Comparison of ENCODE assay signal across 8 cellular contexts in genomic region chr6:163956571-163957407, GRCh38.
A peak's percentile ranks its signal among the peaks of the same experiment; 100 is the strongest.
DNase-seq lines count a peak whose midpoint lies in the region; ATAC-seq and TF ChIP-seq lines count a peak whose summit lies in the region.

No MANE protein-coding gene starts in this region.

- no peaks in the 10 kb centered on the region for H3K27me3 ChIP-seq in liver (ENCODE audit: control insufficient read depth in 4 of 4, insufficient read depth in 4 of 4, low read length in 3 of 4)

- peak; percentile 43 for DNase-seq in AG09319 (ENCODE audit: extremely low read depth, low read depth)
- DNase-seq in NCI-H345 (lab: John Stamatoyannopoulos, UW) = peak; percentile 60
- peak; percentile 56 for DNase-seq in activated CD4-positive, CD25-positive, alpha-beta regulatory T cell treated with anti-CD3 and anti-CD28 coated beads, Interleukin-2, amount 50 U/mL, for 72 hours
- no peak for DNase-seq in chondrocyte (ENCODE audit: low spot score)
- peak; percentile 18 for DNase-seq in stimulated activated CD8-positive, alpha-beta memory T cell treated with anti-CD3 and anti-CD28 coated beads, Interleukin-12 subunit alpha, Interleukin-12 subunit beta, amount 100 ng/mL, for 4 hours (ENCODE audit: low read depth)

- no peak overlapping the region for H3K27ac Mint-ChIP-seq in chondrocyte (ENCODE audit: unreplicated experiment)

- no peak overlapping the region for H3K27ac ChIP-seq in liver (ENCODE audit: low read depth in 1 of 2, low read length in 2 of 2)

- no peaks in the 10 kb centered on the region for H3K36me3 Mint-ChIP-seq in chondrocyte (ENCODE audit: low read depth)

- peak; percentile 98 for ATAC-seq in GM18861 (IDR thresholded peaks at IDR 0.05; ENCODE audit: unreplicated experiment)
- ATAC-seq in HG03060 (IDR thresholded peaks at IDR 0.05; ENCODE audit: low read depth, unreplicated experiment) = peak; percentile 96

- no peaks in the 10 kb centered on the region for H3K27me3 Mint-ChIP-seq in chondrocyte (ENCODE audit: low read depth)

- H3K4me1 Mint-ChIP-seq in chondrocyte (ENCODE audit: low read depth) = peaks cover 50% of the 10 kb centered on the region

- TF ChIP-seq RAD21 in liver (IDR thresholded peaks at IDR 0.05) = peak; percentile 99 to 100

- 15% methylated on average over 12 of the region's 12 CpGs for WGBS in liver

- no peaks in the 10 kb centered on the region for H3K9me3 ChIP-seq in liver (ENCODE audit: control insufficient read depth in 4 of 4, low read length in 3 of 4)

- H3K9ac ChIP-seq in liver (ENCODE audit: low read depth in 1 of 2, low read length in 2 of 2) = no peak overlapping the region

- TF ChIP-seq CTCF in AG09319 (IDR thresholded peaks at IDR 0.05; ENCODE audit: low read depth, low read length) (peak; percentile 96), chondrocyte (IDR thresholded peaks at IDR 0.05) (peak; percentile 92), liver (IDR thresholded peaks at IDR 0.05; ENCODE audit: low read depth, low read length, missing input control) (peak; percentile 96)

- no peaks in the 10 kb centered on the region for H3K9me3 Mint-ChIP-seq in chondrocyte (ENCODE audit: low read depth)

- peaks cover 0 to 3% (median 0%) of the 10 kb centered on the region in 4 donors for H3K4me1 ChIP-seq in liver (ENCODE audit: control insufficient read depth in 4 of 4, insufficient read depth in 4 of 4, low read length in 3 of 4)

- H3K4me3 ChIP-seq in liver (ENCODE audit: low read depth in 1 of 3, low read length in 3 of 3) = no peak overlapping the region

- no peaks in the 10 kb centered on the region for H3K36me3 ChIP-seq in liver (ENCODE audit: control insufficient read depth in 4 of 4, insufficient read depth in 3 of 4, low read depth in 1 of 4, low read length in 3 of 4)

- no peak overlapping the region for H3K4me3 Mint-ChIP-seq in chondrocyte (ENCODE audit: unreplicated experiment)

TF ChIP-seq in liver, 16 proteins besides CTCF, POLR2A, EP300 and RAD21:
- TF ChIP-seq MAX (IDR thresholded peaks at IDR 0.05) = peak; percentile 14
- TF ChIP-seq NR2F2 (IDR thresholded peaks at IDR 0.05) = peak; percentile 80
- peak; percentile 68 for TF ChIP-seq YY1 (IDR thresholded peaks at IDR 0.05)
- TF ChIP-seq TAF1 (conservative IDR thresholded peaks at IDR 0.05) = no peak
- no peak for TF ChIP-seq REST (IDR thresholded peaks at IDR 0.05)
- no peak for TF ChIP-seq ZBTB33 (IDR thresholded peaks at IDR 0.05)
- TF ChIP-seq EGR1 (IDR thresholded peaks at IDR 0.05; ENCODE audit: low read depth in 2 of 2) = no peak
- peak; percentile 25 for TF ChIP-seq SP1 (IDR thresholded peaks at IDR 0.05)
- no peak for TF ChIP-seq GABPA (IDR thresholded peaks at IDR 0.05 in 1 of 2, conservative IDR thresholded peaks at IDR 0.05 in 1 of 2)
- peak in 1 of 2 donors; percentile 63 for TF ChIP-seq JUND (IDR thresholded peaks at IDR 0.05)
- TF ChIP-seq RXRA (IDR thresholded peaks at IDR 0.05) = peak; percentile 85 to 90
- peak; percentile 63 to 69 for TF ChIP-seq HNF4A (conservative IDR thresholded peaks at IDR 0.05)
- TF ChIP-seq ATF3 (IDR thresholded peaks at IDR 0.05) = peak; percentile 37
- TF ChIP-seq FOXA2 (IDR thresholded peaks at IDR 0.05) = peak; percentile 32
- peak; percentile 40 for TF ChIP-seq FOXA1 (IDR thresholded peaks at IDR 0.05)
- TF ChIP-seq HNF4G (IDR thresholded peaks at IDR 0.05) = no peak
